Comparison of ENCODE assay signal across 18 cellular contexts in genomic region chr10:132405463-132405991, GRCh38. TPM values are rescaled to one million over a fixed set of nuclear protein-coding genes. Genes with fewer than 3 reads are reported as not detected.
DNase-seq lines count a peak whose midpoint lies in the region; ATAC-seq, FAIRE-seq and TF ChIP-seq lines count a peak whose summit lies in the region.
"Had no signal": no experiment of that assay in that cellular context is flagged by ENCODE, and none has a peak within 500 bp of the region (broad histone marks: within the 10 kb centered on the region; RNA-seq: fewer than 3 reads in every experiment).

No MANE protein-coding gene starts in this region.

- H3K9me3 Mint-ChIP-seq in natural killer cell: no peaks in the 10 kb centered on the region
- H3K9me3 Mint-ChIP-seq in natural killer cell treated with Interleukin-12 subunit alpha and Interleukin-12 subunit beta and Interleukin-15 and Interleukin-18, amount 100 ng/mL, for 72 hours: no peaks in the 10 kb centered on the region
- H3K9me3 Mint-ChIP-seq in type B pancreatic cell: no peaks in the 10 kb centered on the region

- H2AFZ ChIP-seq in H1 (ENCODE audit: low read length): no peak overlapping the region

- no peak for ATAC-seq in natural killer cell
- no peak for ATAC-seq in natural killer cell treated with Interleukin-12 subunit alpha and Interleukin-12 subunit beta and Interleukin-15 and Interleukin-18, amount 100 ng/mL, for 72 hours
- no peak for ATAC-seq in mucosa of descending colon
- ATAC-seq in HG02885 (IDR thresholded peaks at IDR 0.05; ENCODE audit: poor library complexity, unreplicated experiment): no peak
- no peak for ATAC-seq in esophagus mucosa

- H3K79me2 ChIP-seq in H1 (ENCODE audit: control insufficient read depth in 1 of 2, insufficient read depth in 2 of 2, low read length in 2 of 2): no peaks in the 10 kb centered on the region

- H3K4me1 Mint-ChIP-seq in natural killer cell (peaks cover 9 to 38% of the 10 kb centered on the region in 2 donors), type B pancreatic cell (ENCODE audit: unreplicated experiment) (peaks cover 16% of the 10 kb centered on the region)
- H3K4me1 Mint-ChIP-seq in natural killer cell treated with Interleukin-12 subunit alpha and Interleukin-12 subunit beta and Interleukin-15 and Interleukin-18, amount 100 ng/mL, for 72 hours (ENCODE audit: low read depth in 2 of 2): peaks cover 12 to 22% of the 10 kb centered on the region in 2 donors

- peak overlapping the region; percentile 97; the same call in 1 of the 2 replicates for H2BK12ac ChIP-seq in H1 (ENCODE audit: low read depth, low read length)

- no peak overlapping the region for H3K14ac ChIP-seq in H1 (ENCODE audit: insufficient read length)

- H3K4me3 Mint-ChIP-seq in natural killer cell: peak overlapping the region; percentile 35
- no peak overlapping the region for H3K4me3 Mint-ChIP-seq in natural killer cell treated with Interleukin-12 subunit alpha and Interleukin-12 subunit beta and Interleukin-15 and Interleukin-18, amount 100 ng/mL, for 72 hours
- H3K4me3 Mint-ChIP-seq in type B pancreatic cell: peak overlapping the region; percentile 45
- H3K4me3 Mint-ChIP-seq: CD4-positive, CD25-positive, alpha-beta regulatory T cell had no signal

- peak overlapping the region; percentile 39 for H4K8ac ChIP-seq in H1 (ENCODE audit: extremely low read depth, insufficient read depth, low read length)

- CTCF ChIA-PET in H1 (lab: Charles Lee; ENCODE audit: partially characterized antibody): interaction anchor here (0.5 to 3.2 kb wide), 19 partner anchors 8 to 228 kb away, joined by 3 to 28 read pairs (median 4); no protein-coding TSS in a partner anchor

- H3K9ac ChIP-seq in H1 (replicated peaks in 1 of 4; ENCODE audit: extremely low read depth in 1 of 4, low read depth in 3 of 4, low read length in 3 of 4): no peak overlapping the region; a peak in 1 of 7 replicates

- peaks cover 2% of the 10 kb centered on the region; the same call in 1 of the 2 replicates for H3K79me1 ChIP-seq in H1 (ENCODE audit: low read depth, low read length)

- DNase-seq in natural killer cell: no peak
- DNase-seq in natural killer cell treated with Interleukin-12 subunit alpha and Interleukin-12 subunit beta and Interleukin-15 and Interleukin-18, amount 100 ng/mL, for 72 hours (ENCODE audit: low spot score): no peak
- DNase-seq in H1 (ENCODE audit: low read depth in 1 of 2, low spot score in 2 of 2): no peak
- DNase-seq in mucosa of descending colon: peak in 2 of 3 donors; percentile 35 to 57
- no peak for DNase-seq in type B pancreatic cell (ENCODE audit: extremely low spot score, unreplicated experiment)
- DNase-seq in WERI-Rb-1: no peak
- DNase-seq: AML-193; CD4-positive, CD25-positive, alpha-beta regulatory T cell; GF-D8; GOT3; Kasumi-1; NCI-H1105 treated with DMSO at 0.1 percent for 48 hours; NCI-H187 treated with DMSO at 0.1 percent for 48 hours; NCI-H2171 treated with DMSO at 0.1 percent for 48 hours; NCI-H774 had no signal

- TF ChIP-seq CTCF in natural killer cell (IDR thresholded peaks at IDR 0.05): no peak
- no peak for TF ChIP-seq CTCF in H1 (IDR thresholded peaks at IDR 0.05; ENCODE audit: control extremely low read depth in 1 of 3, insufficient read depth in 1 of 3, low read depth in 1 of 3, low read length in 3 of 3)
- no peak for TF ChIP-seq CTCF in mucosa of descending colon (IDR thresholded peaks at IDR 0.05)
- no peak for TF ChIP-seq CTCF in type B pancreatic cell (conservative IDR thresholded peaks at IDR 0.05)
- no peak for TF ChIP-seq CTCF in WERI-Rb-1 (IDR thresholded peaks at IDR 0.05; ENCODE audit: low read depth, low read length)

- H3K23ac ChIP-seq in H1 (ENCODE audit: insufficient read length): no peak overlapping the region

- peak overlapping the region; percentile 66; the same call in 1 of the 2 replicates for H2BK5ac ChIP-seq in H1 (ENCODE audit: low read depth, low read length)

- no peak for FAIRE-seq in H1 (lab: Jason Lieb, UNC)
- FAIRE-seq: D721Med had no signal

- H3K23me2 ChIP-seq in H1 (ENCODE audit: low read depth, low read length): no peaks in the 10 kb centered on the region

- H3K18ac ChIP-seq in H1 (ENCODE audit: extremely low read depth, low read length): no peak overlapping the region; the same call in none of the 2 replicates

- no peak overlapping the region for H3K27ac Mint-ChIP-seq in natural killer cell
- H3K27ac Mint-ChIP-seq in natural killer cell treated with Interleukin-12 subunit alpha and Interleukin-12 subunit beta and Interleukin-15 and Interleukin-18, amount 100 ng/mL, for 72 hours: no peak overlapping the region
- peak overlapping the region; percentile 84 for H3K27ac Mint-ChIP-seq in type B pancreatic cell
- H3K27ac Mint-ChIP-seq: CD4-positive, CD25-positive, alpha-beta regulatory T cell had no signal

- H3K56ac ChIP-seq in H1 (replicated peaks; ENCODE audit: insufficient read length, low read depth, low read length): no peak overlapping the region

- peak overlapping the region; percentile 16 for H4K5ac ChIP-seq in H1 (ENCODE audit: insufficient read length, low read depth, low read length)

- peak overlapping the region; percentile 98; the same call in 1 of the 2 replicates for H2AK5ac ChIP-seq in H1 (ENCODE audit: low read depth, low read length)

- H3K27me3 ChIP-seq in H1 (replicated peaks in 1 of 4; ENCODE audit: control insufficient read depth in 3 of 4, extremely low read depth in 1 of 4, insufficient read depth in 3 of 4, low read length in 3 of 4): no peaks in the 10 kb centered on the region
- H3K27me3 ChIP-seq in WERI-Rb-1 (ENCODE audit: insufficient read depth, low read depth, severe bottlenecking): no peaks in the 10 kb centered on the region

- peaks cover 0 to 8% (median 2%) of the 10 kb centered on the region in 4 experiments; a peak in 3 of 8 replicates for H3K36me3 ChIP-seq in H1 (ENCODE audit: control insufficient read depth in 2 of 4, insufficient read depth in 4 of 4, low read length in 3 of 4)
- peaks cover 7% of the 10 kb centered on the region for H3K36me3 ChIP-seq in mucosa of descending colon (ENCODE audit: low read depth)
- H3K36me3 ChIP-seq in WERI-Rb-1: peaks cover 52% of the 10 kb centered on the region

- intact Hi-C loops in natural killer cell (cut with micrococcal nuclease): no loop called here
- intact Hi-C loops in mucosa of descending colon (cut with DNase I, micrococcal nuclease): no loop called here

- H3K27me3 Mint-ChIP-seq in natural killer cell (ENCODE audit: low read depth in 2 of 2) (no peaks in the 10 kb centered on the region), type B pancreatic cell (no peaks in the 10 kb centered on the region)
- H3K27me3 Mint-ChIP-seq in natural killer cell treated with Interleukin-12 subunit alpha and Interleukin-12 subunit beta and Interleukin-15 and Interleukin-18, amount 100 ng/mL, for 72 hours: no peaks in the 10 kb centered on the region
- H3K27me3 Mint-ChIP-seq: CD4-positive, CD25-positive, alpha-beta regulatory T cell had no signal

- POLR2A ChIA-PET in H1 (lab: Charles Lee; ENCODE audit: partially characterized antibody): interaction anchor here (1.3 to 5.6 kb wide), 7 partner anchors 8 to 41 kb away, joined by 3 to 71 read pairs (median 6); partner anchors contain the start of gene PWWP2B

- H3K36me3 Mint-ChIP-seq in natural killer cell (no peaks in the 10 kb centered on the region), type B pancreatic cell (peaks cover 4% of the 10 kb centered on the region)
- no peaks in the 10 kb centered on the region for H3K36me3 Mint-ChIP-seq in natural killer cell treated with Interleukin-12 subunit alpha and Interleukin-12 subunit beta and Interleukin-15 and Interleukin-18, amount 100 ng/mL, for 72 hours

- no peak overlapping the region for H3K4me2 ChIP-seq in H1 (ENCODE audit: insufficient read depth in 1 of 2, low read depth in 2 of 2, low read length in 2 of 2)

- no peak for TF ChIP-seq POLR2A in H1 (IDR thresholded peaks at IDR 0.05; ENCODE audit: control extremely low read depth in 1 of 2, low read depth in 2 of 2, low read length in 2 of 2)

- TF ChIP-seq EP300 in H1 (IDR thresholded peaks at IDR 0.05; ENCODE audit: borderline replicate concordance in 1 of 2, low read depth in 2 of 2, low read length in 2 of 2): no peak

- peaks cover 0 to 3% of the 10 kb centered on the region in 2 experiments for H4K20me1 ChIP-seq in H1 (replicated peaks in 1 of 2; ENCODE audit: control insufficient read depth in 1 of 2, insufficient read depth in 2 of 2, low read length in 2 of 2)

- peak overlapping the region; percentile 80 for H4K91ac ChIP-seq in H1 (replicated peaks; ENCODE audit: insufficient read length, low read length)

- H3K4me1 ChIP-seq in H1 (replicated peaks in 1 of 4; ENCODE audit: control insufficient read depth in 3 of 4, insufficient read depth in 4 of 4, low read length in 3 of 4): peaks cover 3 to 48% (median 35%) of the 10 kb centered on the region in 4 experiments
- H3K4me1 ChIP-seq in mucosa of descending colon (ENCODE audit: low read depth): peaks cover 69% of the 10 kb centered on the region

- H3K4me3 ChIP-seq in H1 (ENCODE audit: extremely low read depth in 1 of 4, insufficient read depth in 2 of 4, low read depth in 3 of 4, low read length in 4 of 4) (no peak overlapping the region), mucosa of descending colon (no peak overlapping the region), WERI-Rb-1 (ENCODE audit: low read depth, low read length) (no peak overlapping the region)

- 91% methylated on average over 47 of the region's 53 CpGs; no CpG with 5 or more reads in 1 of the 2 experiments for WGBS in H1 (ENCODE audit: extremely low coverage in 1 of 2, insufficient coverage in 1 of 2, insufficient read length in 1 of 2, insufficient replicate concordance in 2 of 2, low coverage in 1 of 2, low lambda C conversion rate in 2 of 2, missing lambda C conversion rate in 1 of 2), 2 experiments

- TF ChIP-seq RAD21 in H1 (IDR thresholded peaks at IDR 0.05 in 1 of 2, conservative IDR thresholded peaks at IDR 0.05 in 1 of 2; ENCODE audit: low read depth in 2 of 2, low read length in 2 of 2): no peak

- H2BK120ac ChIP-seq in H1 (replicated peaks; ENCODE audit: low read depth, low read length): peak overlapping the region; percentile 10

- H3K9me3 ChIP-seq in H1 (ENCODE audit: insufficient read depth in 2 of 2, low read depth in 1 of 2, low read length in 1 of 2): no peaks in the 10 kb centered on the region
- no peaks in the 10 kb centered on the region for H3K9me3 ChIP-seq in mucosa of descending colon
- no peaks in the 10 kb centered on the region for H3K9me3 ChIP-seq in WERI-Rb-1 (ENCODE audit: severe bottlenecking)

- H3K4ac ChIP-seq in H1 (replicated peaks; ENCODE audit: insufficient read length, low read depth, low read length): peak overlapping the region; percentile 99

- no peak overlapping the region; the same call in 1 of the 2 replicates for H2BK15ac ChIP-seq in H1 (ENCODE audit: low read length)

- H2BK20ac ChIP-seq in H1 (ENCODE audit: low read length): 0 out of 2 replicates have a peak overlapping the region, but pooled peaks have one; percentile 75

- H3K27ac ChIP-seq in H1 (ENCODE audit: low read depth, low read length): no peak overlapping the region
- H3K27ac ChIP-seq in WERI-Rb-1: no peak overlapping the region

RNA-seq across cellular contexts. Expression of gene PWWP2B, which starts 8.5 kb away (rescaled TPM):
- total RNA-seq in natural killer cell (10 to 100 TPM; 23.7 to 29.5 (median 24.4) TPM), mucosa of descending colon (10 to 100 TPM; 37.7 to 55.6 (median 41.7) TPM), type B pancreatic cell (ENCODE audit: low replicate concordance) (22.6 and 41.4 TPM in 2 replicates), esophagus mucosa (14.6 TPM)
- total RNA-seq in natural killer cell treated with Interleukin-12 subunit alpha and Interleukin-12 subunit beta and Interleukin-15 and Interleukin-18, amount 100 ng/mL, for 72 hours: 10 to 100 TPM; 15.2 to 17.9 TPM
- total RNA-seq in H1 (2021; fragmentation: NEBNext Ultra II Directional; extraction: Animal tissue kit (Norgen Biotek cat#: 25700)): 10.8 and 11.0 TPM in 2 replicates
- 5.3 and 9.4 TPM in 2 replicates for polyA plus RNA-seq in H1 (2011; rRNA removed)
- 7.2 TPM for polyA plus RNA-seq in H1 (2011; cell fraction: cytosol; rRNA removed)
- polyA plus RNA-seq in H1 (2011; cell fraction: nucleus; rRNA removed): 17.0 TPM
- 4.8 to 8.4 TPM (median 8.0 TPM) in 4 replicates for polyA plus RNA-seq in H1 (2012, experiment 1 of 2)
- 6.0 TPM for polyA plus RNA-seq in H1 (2012, experiment 2 of 2)
- 6.0 TPM for polyA plus RNA-seq in H1 (2013, experiment 1 of 2)
- polyA plus RNA-seq in H1 (2013, experiment 2 of 2): 5.5 TPM
- polyA minus RNA-seq in H1 (2011; rRNA and poly(A)+ RNA removed): 1.2 and 1.4 TPM in 2 replicates
- 5.2 TPM for polyA minus RNA-seq in H1 (2011; cell fraction: cytosol; rRNA and poly(A)+ RNA removed)
- polyA minus RNA-seq in H1 (2011; cell fraction: nucleus; rRNA and poly(A)+ RNA removed): 7.0 TPM

Comparison
In these comparisons a context has a peak if more than half of its experiments do, and no peak if none do; other contexts are left out.
1. DNase-seq: peak in mucosa of descending colon (2 of 3); none in natural killer cell (single experiment), natural killer cell treated with Interleukin-12 subunit alpha and Interleukin-12 subunit beta and Interleukin-15 and Interleukin-18, amount 100 ng/mL, for 72 hours (single experiment), H1 (0 of 2), type B pancreatic cell (single experiment) and WERI-Rb-1 (single experiment).